ENCODE assay signal across 36 cellular contexts in genomic region chr13:31517599-31517998, GRCh38.
"Had no signal": no experiment of that assay in that cellular context is flagged by ENCODE, and none has a peak within 500 bp of the region (broad histone marks: within the 10 kb centered on the region; RNA-seq: fewer than 3 reads in every experiment).

No MANE protein-coding gene starts in this region.

- H3K27ac ChIP-seq: body of pancreas, brain microvascular endothelial cell, VCaP had no signal

- H3K9me3 Mint-ChIP-seq: activated CD4-positive, alpha-beta memory T cell treated with anti-CD3 and anti-CD28 coated beads, Interleukin-2, amount 10 ng/mL, durations not matched to agents 7 days and 5 days; activated CD4-positive, alpha-beta T cell treated with anti-CD3 and anti-CD28 coated beads, Interleukin-2, amount 10 ng/mL, durations not matched to agents 7 days and 5 days; activated naive CD4-positive, alpha-beta T cell treated with anti-CD3 and anti-CD28 coated beads, Interleukin-2, amount 10 ng/mL, durations not matched to agents 7 days and 5 days; activated naive CD4-positive, alpha-beta T cell treated with anti-CD3 and anti-CD28 coated beads, Interleukin-2, amount 50 U/mL, for 24 hours; activated naive CD8-positive, alpha-beta T cell treated with anti-CD3 and anti-CD28 coated beads, Interleukin-2, amount 10 ng/mL, durations not matched to agents 7 days and 5 days; activated naive CD8-positive, alpha-beta T cell treated with anti-CD3 and anti-CD28 coated beads, Interleukin-2, amount 50 U/mL, for 24 hours; activated T-cell treated with anti-CD3 and anti-CD28 coated beads, Interleukin-2, amount 50 U/mL, for 24 hours; activated T-helper 2 cell treated with anti-CD3 and anti-CD28 coated beads, Interferon-gamma antibody, Interleukin-2, Interleukin-4, amounts not matched to agents 10 μg/mL and 5 μg/mL and 100 μg/mL, durations not matched to agents 14 hours and 24 hours and 36 hours; T-helper 1 cell treated with Interleukin-12 subunit alpha and Interleukin-12 subunit beta and Interleukin-4 antibody, amounts not matched to agents 30 μg/mL and 1 μg/mL, for 36 hours; T-helper 2 cell treated with Interferon-gamma antibody and Interleukin-4, amounts not matched to agents 5 μg/mL and 100 μg/mL, for 36 hours had no signal

- H3K4me3 Mint-ChIP-seq: activated CD4-positive, alpha-beta memory T cell treated with anti-CD3 and anti-CD28 coated beads, Interleukin-2, amount 10 ng/mL, durations not matched to agents 7 days and 5 days; activated CD4-positive, alpha-beta T cell treated with anti-CD3 and anti-CD28 coated beads for 36 hours; activated CD4-positive, alpha-beta T cell treated with anti-CD3 and anti-CD28 coated beads, Interleukin-2, amount 10 ng/mL, durations not matched to agents 7 days and 5 days; activated CD8-positive, alpha-beta memory T cell treated with anti-CD3 and anti-CD28 coated beads, Interleukin-2, amount 10 ng/mL, durations not matched to agents 7 days and 5 days; activated CD8-positive, alpha-beta T cell treated with anti-CD3 and anti-CD28 coated beads, Interleukin-2, amount 10 ng/mL, durations not matched to agents 7 days and 5 days; activated naive CD4-positive, alpha-beta T cell treated with anti-CD3 and anti-CD28 coated beads, Interleukin-2, amount 10 ng/mL, durations not matched to agents 7 days and 5 days; activated naive CD4-positive, alpha-beta T cell treated with anti-CD3 and anti-CD28 coated beads, Interleukin-2, amount 50 U/mL, for 24 hours; activated naive CD8-positive, alpha-beta T cell; activated naive CD8-positive, alpha-beta T cell treated with anti-CD3 and anti-CD28 coated beads, Interleukin-2, amount 10 ng/mL, durations not matched to agents 7 days and 5 days; activated naive CD8-positive, alpha-beta T cell treated with anti-CD3 and anti-CD28 coated beads, Interleukin-2, amount 50 U/mL, for 24 hours; activated T-cell treated with anti-CD3 and anti-CD28 coated beads, Interleukin-2, amount 50 U/mL, for 24 hours; T-helper 1 cell treated with Interleukin-12 subunit alpha and Interleukin-12 subunit beta and Interleukin-4 antibody, amounts not matched to agents 30 μg/mL and 1 μg/mL, for 36 hours; T-helper 2 cell treated with Interferon-gamma antibody and Interleukin-4, amounts not matched to agents 5 μg/mL and 100 μg/mL, for 36 hours had no signal

- DNase-seq: activated CD4-positive, alpha-beta memory T cell treated with anti-CD3 and anti-CD28 coated beads, Interleukin-2, amount 10 ng/mL, durations not matched to agents 7 days and 5 days; activated CD4-positive, alpha-beta T cell treated with anti-CD3 and anti-CD28 coated beads for 1 hour; activated CD4-positive, alpha-beta T cell treated with anti-CD3 and anti-CD28 coated beads for 36 hours; activated CD4-positive, alpha-beta T cell treated with anti-CD3 and anti-CD28 coated beads for 48 hours; activated CD4-positive, alpha-beta T cell treated with anti-CD3 and anti-CD28 coated beads, Interleukin-2, amount 10 ng/mL, durations not matched to agents 7 days and 5 days; activated CD4-positive, alpha-beta T cell treated with anti-CD3 and anti-CD28 coated beads, Interleukin-2, amount 50 U/mL, for 48 hours; activated CD4-positive, CD25-positive, alpha-beta regulatory T cell; activated CD8-positive, alpha-beta memory T cell treated with anti-CD3 and anti-CD28 coated beads for 24 hours; activated CD8-positive, alpha-beta memory T cell treated with anti-CD3 and anti-CD28 coated beads, Interleukin-2, amount 10 ng/mL, durations not matched to agents 7 days and 5 days; activated CD8-positive, alpha-beta memory T cell treated with anti-CD3 and anti-CD28 coated beads, Interleukin-2, amount 50 U/mL, for 48 hours; activated CD8-positive, alpha-beta T cell treated with anti-CD3 and anti-CD28 coated beads, Interleukin-2, amount 10 ng/mL, durations not matched to agents 7 days and 5 days; activated effector memory CD4-positive, alpha-beta T cell treated with Interleukin-2 at 50 U/mL for 16 hours; activated gamma-delta T cell; activated naive CD4-positive, alpha-beta T cell treated with anti-CD3 and anti-CD28 coated beads, Interleukin-2, amount 10 ng/mL, durations not matched to agents 7 days and 5 days; activated naive CD4-positive, alpha-beta T cell treated with Interleukin-2 at 50 U/mL for 16 hours; activated naive CD8-positive, alpha-beta T cell treated with anti-CD3 and anti-CD28 coated beads, Interleukin-2, amount 10 ng/mL, durations not matched to agents 7 days and 5 days; activated naive CD8-positive, alpha-beta T cell treated with anti-CD3 and anti-CD28 coated beads, Interleukin-2, amount 50 U/mL, for 24 hours; activated T-cell treated with anti-CD3 and anti-CD28 coated beads, Interleukin-2, amount 50 U/mL, for 24 hours; activated T-cell treated with anti-CD3 and anti-CD28 coated beads, Interleukin-2, amount 50 U/mL, for 48 hours; amygdala; anterior cingulate cortex; body of pancreas; brain microvascular endothelial cell; central memory CD4-positive, alpha-beta T cell; T-helper 1 cell; T-helper 2 cell; T-helper 9 cell had no signal

- H3K27me3 ChIP-seq: brain microvascular endothelial cell, breast epithelium had no signal

- H3K27ac Mint-ChIP-seq: activated CD4-positive, alpha-beta memory T cell treated with anti-CD3 and anti-CD28 coated beads, Interleukin-2, amount 10 ng/mL, durations not matched to agents 7 days and 5 days; activated CD4-positive, alpha-beta T cell treated with anti-CD3 and anti-CD28 coated beads for 36 hours; activated CD4-positive, alpha-beta T cell treated with anti-CD3 and anti-CD28 coated beads, Interleukin-2, amount 10 ng/mL, durations not matched to agents 7 days and 5 days; activated CD8-positive, alpha-beta memory T cell treated with anti-CD3 and anti-CD28 coated beads, Interleukin-2, amount 10 ng/mL, durations not matched to agents 7 days and 5 days; activated CD8-positive, alpha-beta T cell treated with anti-CD3 and anti-CD28 coated beads, Interleukin-2, amount 10 ng/mL, durations not matched to agents 7 days and 5 days; activated naive CD4-positive, alpha-beta T cell treated with anti-CD3 and anti-CD28 coated beads, Interleukin-2, amount 10 ng/mL, durations not matched to agents 7 days and 5 days; activated naive CD4-positive, alpha-beta T cell treated with anti-CD3 and anti-CD28 coated beads, Interleukin-2, amount 50 U/mL, for 24 hours; activated naive CD8-positive, alpha-beta T cell; activated naive CD8-positive, alpha-beta T cell treated with anti-CD3 and anti-CD28 coated beads, Interleukin-2, amount 10 ng/mL, durations not matched to agents 7 days and 5 days; activated naive CD8-positive, alpha-beta T cell treated with anti-CD3 and anti-CD28 coated beads, Interleukin-2, amount 50 U/mL, for 24 hours; activated T-cell treated with anti-CD3 and anti-CD28 coated beads, Interleukin-2, amount 50 U/mL, for 24 hours; activated T-helper 2 cell treated with anti-CD3 and anti-CD28 coated beads, Interferon-gamma antibody, Interleukin-2, Interleukin-4, amounts not matched to agents 10 μg/mL and 5 μg/mL and 100 μg/mL, durations not matched to agents 14 hours and 24 hours and 36 hours; T-helper 1 cell treated with Interleukin-12 subunit alpha and Interleukin-12 subunit beta and Interleukin-4 antibody, amounts not matched to agents 30 μg/mL and 1 μg/mL, for 36 hours; T-helper 2 cell treated with Interferon-gamma antibody and Interleukin-4, amounts not matched to agents 5 μg/mL and 100 μg/mL, for 36 hours had no signal

- H3K36me3 Mint-ChIP-seq: activated CD8-positive, alpha-beta memory T cell treated with anti-CD3 and anti-CD28 coated beads, Interleukin-2, amount 10 ng/mL, durations not matched to agents 7 days and 5 days; activated naive CD4-positive, alpha-beta T cell treated with anti-CD3 and anti-CD28 coated beads, Interleukin-2, amount 10 ng/mL, durations not matched to agents 7 days and 5 days; activated naive CD4-positive, alpha-beta T cell treated with anti-CD3 and anti-CD28 coated beads, Interleukin-2, amount 50 U/mL, for 24 hours; activated naive CD8-positive, alpha-beta T cell; activated naive CD8-positive, alpha-beta T cell treated with anti-CD3 and anti-CD28 coated beads, Interleukin-2, amount 10 ng/mL, durations not matched to agents 7 days and 5 days had no signal

- H3K4me3 ChIP-seq: body of pancreas, breast epithelium had no signal

- ATAC-seq: activated CD4-positive, alpha-beta T cell treated with anti-CD3 and anti-CD28 coated beads for 36 hours; activated CD4-positive, CD25-positive, alpha-beta regulatory T cell treated with anti-CD3 and anti-CD28 coated beads, Interleukin-2, amount 50 U/mL, for 24 hours; activated CD8-positive, alpha-beta memory T cell treated with anti-CD3 and anti-CD28 coated beads, Interleukin-2, amount 10 ng/mL, durations not matched to agents 7 days and 5 days; activated CD8-positive, alpha-beta T cell treated with anti-CD3 and anti-CD28 coated beads, Interleukin-2, amount 10 ng/mL, durations not matched to agents 7 days and 5 days; activated naive CD8-positive, alpha-beta T cell treated with anti-CD3 and anti-CD28 coated beads, Interleukin-2, amount 50 U/mL, for 24 hours; body of pancreas had no signal

- FAIRE-seq: astrocyte had no signal

- H3K4me1 Mint-ChIP-seq: activated CD4-positive, alpha-beta memory T cell treated with anti-CD3 and anti-CD28 coated beads, Interleukin-2, amount 10 ng/mL, durations not matched to agents 7 days and 5 days; activated CD4-positive, alpha-beta T cell treated with anti-CD3 and anti-CD28 coated beads for 36 hours; activated CD4-positive, alpha-beta T cell treated with anti-CD3 and anti-CD28 coated beads, Interleukin-2, amount 10 ng/mL, durations not matched to agents 7 days and 5 days; activated CD8-positive, alpha-beta memory T cell treated with anti-CD3 and anti-CD28 coated beads, Interleukin-2, amount 10 ng/mL, durations not matched to agents 7 days and 5 days; activated naive CD4-positive, alpha-beta T cell treated with anti-CD3 and anti-CD28 coated beads, Interleukin-2, amount 10 ng/mL, durations not matched to agents 7 days and 5 days; activated naive CD4-positive, alpha-beta T cell treated with anti-CD3 and anti-CD28 coated beads, Interleukin-2, amount 50 U/mL, for 24 hours; activated naive CD8-positive, alpha-beta T cell treated with anti-CD3 and anti-CD28 coated beads, Interleukin-2, amount 10 ng/mL, durations not matched to agents 7 days and 5 days; activated naive CD8-positive, alpha-beta T cell treated with anti-CD3 and anti-CD28 coated beads, Interleukin-2, amount 50 U/mL, for 24 hours had no signal

- H3K27me3 Mint-ChIP-seq: activated naive CD4-positive, alpha-beta T cell treated with anti-CD3 and anti-CD28 coated beads, Interleukin-2, amount 10 ng/mL, durations not matched to agents 7 days and 5 days; activated naive CD8-positive, alpha-beta T cell treated with anti-CD3 and anti-CD28 coated beads, Interleukin-2, amount 50 U/mL, for 24 hours had no signal

- H3K4me1 ChIP-seq: body of pancreas, breast epithelium had no signal

- H3K9me3 ChIP-seq: body of pancreas, breast epithelium had no signal

- H3K36me3 ChIP-seq: brain microvascular endothelial cell, breast epithelium had no signal
